ENCODE assay signal across 13 cellular contexts in genomic region chr16:1472974-1473373, GRCh38. TPM values are rescaled to one million over a fixed set of nuclear protein-coding genes. Genes with fewer than 3 reads are reported as not detected.
DNase-seq lines count a peak whose midpoint lies in the region; ATAC-seq and TF ChIP-seq lines count a peak whose summit lies in the region.
"Had no signal": no experiment of that assay in that cellular context is flagged by ENCODE, and none has a peak within 500 bp of the region (broad histone marks: within the 10 kb centered on the region; RNA-seq: fewer than 3 reads in every experiment).

No MANE protein-coding gene starts in this region.

- H3K9me3 Mint-ChIP-seq in activated naive CD4-positive, alpha-beta T cell treated with anti-CD3 and anti-CD28 coated beads for 36 hours = no peaks in the 10 kb centered on the region
- peaks cover 25% of the 10 kb centered on the region for H3K9me3 Mint-ChIP-seq in endodermal cell
- no peaks in the 10 kb centered on the region for H3K9me3 Mint-ChIP-seq in stimulated activated memory B cell treated with anti-CD40 and anti-IgM and Interleukin-4, amounts not matched to agents 10 μg/mL and 1 μg/mL and 100 μg/mL, for 72 hours

- H3K4me1 ChIP-seq in endodermal cell (ENCODE audit: control insufficient read depth, insufficient read depth, low read length) = no peaks in the 10 kb centered on the region

- no peak for TF ChIP-seq CTCF in endodermal cell (conservative IDR thresholded peaks at IDR 0.05)

- no peak overlapping the region for H3K27ac Mint-ChIP-seq in activated naive CD4-positive, alpha-beta T cell treated with anti-CD3 and anti-CD28 coated beads for 36 hours
- H3K27ac Mint-ChIP-seq in endodermal cell = peak overlapping the region; percentile 82
- peak overlapping the region; percentile 85 for H3K27ac Mint-ChIP-seq in stimulated activated memory B cell treated with anti-CD40 and anti-IgM and Interleukin-4, amounts not matched to agents 10 μg/mL and 1 μg/mL and 100 μg/mL, for 72 hours

- WGBS in endodermal cell (ENCODE audit: insufficient coverage in 1 of 2, insufficient read length in 1 of 2), 2 experiments = 72 to 85% methylated on average over 3 of the region's 3 CpGs

- H3K27ac ChIP-seq in endodermal cell (ENCODE audit: low read depth, low read length) = no peak overlapping the region
- H3K27ac ChIP-seq: GM23248 had no signal

- no peak for ATAC-seq in stimulated activated memory B cell treated with anti-CD40 and anti-IgM and Interleukin-4, amounts not matched to agents 10 μg/mL and 1 μg/mL and 100 μg/mL, for 72 hours
- ATAC-seq in GM18498 (IDR thresholded peaks at IDR 0.05; ENCODE audit: unreplicated experiment) = no peak

- no peaks in the 10 kb centered on the region for H3K36me3 ChIP-seq in endodermal cell (ENCODE audit: control insufficient read depth, insufficient read depth, low read length)

- intact Hi-C loops in activated naive CD4-positive, alpha-beta T cell treated with anti-CD3 and anti-CD28 coated beads for 36 hours (cut with micrococcal nuclease) = no loop called here

- H3K9me3 ChIP-seq in endodermal cell (ENCODE audit: control insufficient read depth, low read length) = no peaks in the 10 kb centered on the region

- H3K4me1 Mint-ChIP-seq in activated naive CD4-positive, alpha-beta T cell treated with anti-CD3 and anti-CD28 coated beads for 36 hours (ENCODE audit: low read depth) = peaks cover 40% of the 10 kb centered on the region
- H3K4me1 Mint-ChIP-seq in endodermal cell = peaks cover 4% of the 10 kb centered on the region
- H3K4me1 Mint-ChIP-seq in stimulated activated memory B cell treated with anti-CD40 and anti-IgM and Interleukin-4, amounts not matched to agents 10 μg/mL and 1 μg/mL and 100 μg/mL, for 72 hours = peaks cover 48% of the 10 kb centered on the region

- peaks cover 1% of the 10 kb centered on the region for H3K36me3 Mint-ChIP-seq in activated naive CD4-positive, alpha-beta T cell treated with anti-CD3 and anti-CD28 coated beads for 36 hours (ENCODE audit: low read depth)
- H3K36me3 Mint-ChIP-seq in endodermal cell (ENCODE audit: low read depth) = peaks cover 1% of the 10 kb centered on the region
- no peaks in the 10 kb centered on the region for H3K36me3 Mint-ChIP-seq in stimulated activated memory B cell treated with anti-CD40 and anti-IgM and Interleukin-4, amounts not matched to agents 10 μg/mL and 1 μg/mL and 100 μg/mL, for 72 hours

- no peaks in the 10 kb centered on the region for H3K27me3 ChIP-seq in endodermal cell (ENCODE audit: control insufficient read depth, insufficient read depth, low read length, poor library complexity, severe bottlenecking)

- no peak overlapping the region for H3K9ac ChIP-seq in endodermal cell (ENCODE audit: extremely low read depth, low read length, poor library complexity, severe bottlenecking)

- H3K4me3 ChIP-seq in endodermal cell (ENCODE audit: low read length) = no peak overlapping the region

- in situ Hi-C loops in SK-MEL-5 (cut with HindIII; ENCODE audit: low pct_unique_long_range_greater_than_20kb, low sequenced_read_pairs) = no loop called here

- DNase-seq in activated naive CD4-positive, alpha-beta T cell treated with anti-CD3 and anti-CD28 coated beads for 36 hours = no peak
- DNase-seq in activated naive CD4-positive, alpha-beta T cell treated with Interleukin-2 at 50 U/mL for 16 hours = no peak
- peak; percentile 37 for DNase-seq in SK-MEL-5 (ENCODE audit: low read depth, low spot score)
- DNase-seq in endodermal cell = no peak
- DNase-seq in DMS114 treated with DMSO at 0.1 percent for 48 hours (lab: John Stamatoyannopoulos, UW; ENCODE audit: unreplicated experiment) = no peak
- DNase-seq in NCI-H1048 (lab: John Stamatoyannopoulos, UW) = no peak
- DNase-seq: activated CD4-positive, alpha-beta T cell treated with anti-CD3 and anti-CD28 coated beads for 48 hours; DMS79 treated with DMSO at 0.1 percent for 48 hours; GM23248 had no signal

- CTCF ChIA-PET in activated naive CD4-positive, alpha-beta T cell treated with anti-CD3 and anti-CD28 coated beads for 36 hours (lab: Charles Lee) = interaction anchor here (0.6 to 1.2 kb wide), 2 partner anchors 18 to 74 kb away, joined by 3 to 4 read pairs; no protein-coding TSS in a partner anchor

- no peaks in the 10 kb centered on the region for H3K27me3 Mint-ChIP-seq in activated naive CD4-positive, alpha-beta T cell treated with anti-CD3 and anti-CD28 coated beads for 36 hours (ENCODE audit: low read depth)
- peaks cover 11% of the 10 kb centered on the region for H3K27me3 Mint-ChIP-seq in endodermal cell (ENCODE audit: insufficient read depth)
- no peaks in the 10 kb centered on the region for H3K27me3 Mint-ChIP-seq in stimulated activated memory B cell treated with anti-CD40 and anti-IgM and Interleukin-4, amounts not matched to agents 10 μg/mL and 1 μg/mL and 100 μg/mL, for 72 hours

- H3K4me3 Mint-ChIP-seq in activated naive CD4-positive, alpha-beta T cell treated with anti-CD3 and anti-CD28 coated beads for 36 hours = peak overlapping the region; percentile 37
- peak overlapping the region; percentile 27 for H3K4me3 Mint-ChIP-seq in endodermal cell
- H3K4me3 Mint-ChIP-seq in stimulated activated memory B cell treated with anti-CD40 and anti-IgM and Interleukin-4, amounts not matched to agents 10 μg/mL and 1 μg/mL and 100 μg/mL, for 72 hours = peak overlapping the region; percentile 41

RNA-seq across cellular contexts. Expression of gene CLCN7, which starts 1.9 kb away (rescaled TPM):
- total RNA-seq in activated naive CD4-positive, alpha-beta T cell treated with anti-CD3 and anti-CD28 coated beads for 36 hours = 10 to 100 TPM; 31.7 to 34.5 TPM
- total RNA-seq in SK-MEL-5 (2014; rRNA removed; shearing (Covaris generic)) = 277 and 308 TPM in 2 replicates
- 483 and 561 TPM in 2 replicates for polyA plus RNA-seq in SK-MEL-5 (2015; cell fraction: cytosol; rRNA removed)
- polyA plus RNA-seq in SK-MEL-5 (2015; cell fraction: nucleus; rRNA removed) = 1,289 and 1,392 TPM in 2 replicates
- total RNA-seq in endodermal cell = 10 to 100 TPM; 94.4 to 96.7 TPM
- 47.6 TPM for polyA plus RNA-seq in endodermal cell (2013, experiment 1 of 2)
- 47.0 TPM for polyA plus RNA-seq in endodermal cell (2013, experiment 2 of 2)

RNA-seq across cellular contexts. Expression of gene PTX4, which starts 15.8 kb away (rescaled TPM):
- total RNA-seq in activated naive CD4-positive, alpha-beta T cell treated with anti-CD3 and anti-CD28 coated beads for 36 hours = not detected
- not detected in 2 replicates for total RNA-seq in SK-MEL-5 (2014; rRNA removed; shearing (Covaris generic))
- polyA plus RNA-seq in SK-MEL-5 (2015; cell fraction: cytosol; rRNA removed) = not detected in 2 replicates
- polyA plus RNA-seq in SK-MEL-5 (2015; cell fraction: nucleus; rRNA removed) = not detected in 2 replicates
- total RNA-seq in endodermal cell = not detected
- not detected for polyA plus RNA-seq in endodermal cell (2013, experiment 1 of 2)
- polyA plus RNA-seq in endodermal cell (2013, experiment 2 of 2) = not detected
- total RNA-seq: GM23248, M059J, pulmonary artery endothelial cell had no signal
- polyA plus RNA-seq: GM23248 had no signal

RNA-seq across cellular contexts. Expression of gene TELO2, which starts 20.2 kb away (rescaled TPM):
- total RNA-seq in activated naive CD4-positive, alpha-beta T cell treated with anti-CD3 and anti-CD28 coated beads for 36 hours = 10 to 100 TPM; 68.1 to 76.1 TPM
- total RNA-seq in SK-MEL-5 (2014; rRNA removed; shearing (Covaris generic)) = 9.5 and 9.8 TPM in 2 replicates
- 33.4 and 38.1 TPM in 2 replicates for polyA plus RNA-seq in SK-MEL-5 (2015; cell fraction: cytosol; rRNA removed)
- 291 and 304 TPM in 2 replicates for polyA plus RNA-seq in SK-MEL-5 (2015; cell fraction: nucleus; rRNA removed)
- total RNA-seq in endodermal cell = 10 to 100 TPM; 85.0 to 91.7 TPM
- polyA plus RNA-seq in endodermal cell (2013, experiment 1 of 2) = 41.8 TPM
- polyA plus RNA-seq in endodermal cell (2013, experiment 2 of 2) = 36.9 TPM

RNA-seq across cellular contexts. Expression of gene CCDC154, which starts 28.6 kb away (rescaled TPM):
- 1 to 10 TPM in 1 of 2 experiments, under 1 TPM in 1; 0.74 to 1.8 TPM for total RNA-seq in activated naive CD4-positive, alpha-beta T cell treated with anti-CD3 and anti-CD28 coated beads for 36 hours
- total RNA-seq in SK-MEL-5 (2014; rRNA removed; shearing (Covaris generic)) = 0.40 and 1.0 TPM in 2 replicates
- 0.18 TPM in 1 of 2 replicates, not detected in the other for polyA plus RNA-seq in SK-MEL-5 (2015; cell fraction: cytosol; rRNA removed)
- polyA plus RNA-seq in SK-MEL-5 (2015; cell fraction: nucleus; rRNA removed) = 9.5 and 26.8 TPM in 2 replicates
- 1 to 10 TPM; 1.9 to 2.2 TPM for total RNA-seq in endodermal cell
- 2.2 TPM for polyA plus RNA-seq in endodermal cell (2013, experiment 1 of 2)
- polyA plus RNA-seq in endodermal cell (2013, experiment 2 of 2) = 1.9 TPM
- total RNA-seq: GM23248, M059J had no signal

RNA-seq across cellular contexts. Expression of gene PERCC1, which starts 42.1 kb away (rescaled TPM):
- under 1 TPM in 1 of 2 experiments, not detected in 1; 0.31 TPM for total RNA-seq in activated naive CD4-positive, alpha-beta T cell treated with anti-CD3 and anti-CD28 coated beads for 36 hours
- not detected in 2 replicates for total RNA-seq in SK-MEL-5 (2014; rRNA removed; shearing (Covaris generic))
- polyA plus RNA-seq in SK-MEL-5 (2015; cell fraction: cytosol; rRNA removed) = not detected in 2 replicates
- polyA plus RNA-seq in SK-MEL-5 (2015; cell fraction: nucleus; rRNA removed) = not detected in 2 replicates
- under 1 TPM; 0.51 to 0.79 TPM for total RNA-seq in endodermal cell
- not detected for polyA plus RNA-seq in endodermal cell (2013, experiment 1 of 2)
- not detected for polyA plus RNA-seq in endodermal cell (2013, experiment 2 of 2)
- total RNA-seq: GM23248, M059J, pulmonary artery endothelial cell had no signal
- polyA plus RNA-seq: GM23248 had no signal
